Comparison of ENCODE assay signal across 12 cellular contexts in genomic region chr15:68526269-68526668, GRCh38. TPM values are rescaled to one million over a fixed set of nuclear protein-coding genes. Genes with fewer than 3 reads are reported as not detected.
DNase-seq lines count a peak whose midpoint lies in the region; ATAC-seq and TF ChIP-seq lines count a peak whose summit lies in the region.
"Had no signal": no experiment of that assay in that cellular context is flagged by ENCODE, and none has a peak within 500 bp of the region (broad histone marks: within the 10 kb centered on the region; RNA-seq: fewer than 3 reads in every experiment).

No MANE protein-coding gene starts in this region.

- H3K79me2 ChIP-seq in hepatocyte = no peaks in the 10 kb centered on the region
- H3K79me2 ChIP-seq: parathyroid adenoma had no signal

- no peaks in the 10 kb centered on the region for H4K20me1 ChIP-seq in hepatocyte (ENCODE audit: insufficient read depth, poor library complexity, severe bottlenecking)
- H4K20me1 ChIP-seq: BLaER1 treated with 17β-estradiol and CSF1 and Interleukin-3, amounts not matched to agents 10 nM and 100 nM had no signal

- TF ChIP-seq CTCF in AG10803 (conservative IDR thresholded peaks at IDR 0.05; ENCODE audit: low read length) (no peak), chondrocyte (IDR thresholded peaks at IDR 0.05) (no peak), heart right ventricle (IDR thresholded peaks at IDR 0.05) (no peak), hepatocyte (IDR thresholded peaks at IDR 0.05; ENCODE audit: poor library complexity) (no peak)

- H2AFZ ChIP-seq in hepatocyte = no peak overlapping the region
- H2AFZ ChIP-seq: parathyroid adenoma had no signal

- no peaks in the 10 kb centered on the region for H3K27me3 ChIP-seq in naive thymus-derived CD4-positive, alpha-beta T cell (ENCODE audit: control insufficient read depth in 2 of 2, insufficient read depth in 2 of 2, low read length in 2 of 2)
- no peaks in the 10 kb centered on the region for H3K27me3 ChIP-seq in heart right ventricle
- H3K27me3 ChIP-seq in hepatocyte = no peaks in the 10 kb centered on the region
- H3K27me3 ChIP-seq: BLaER1 treated with 17β-estradiol and CSF1 and Interleukin-3, amounts not matched to agents 10 nM and 100 nM had no signal

- peaks cover 11% of the 10 kb centered on the region for H3K9me3 Mint-ChIP-seq in chondrocyte (ENCODE audit: low read depth)
- H3K9me3 Mint-ChIP-seq in naive thymus-derived CD4-positive, alpha-beta T cell = peaks cover 0 to 11% (median 5%) of the 10 kb centered on the region in 11 donors

- no peaks in the 10 kb centered on the region for H3K36me3 ChIP-seq in naive thymus-derived CD4-positive, alpha-beta T cell (ENCODE audit: control insufficient read depth in 2 of 3, insufficient read depth in 3 of 3, low read length in 3 of 3)
- H3K36me3 ChIP-seq in heart right ventricle (no peaks in the 10 kb centered on the region), hepatocyte (replicated peaks; ENCODE audit: insufficient read depth, low read depth) (no peaks in the 10 kb centered on the region)
- H3K36me3 ChIP-seq: BLaER1 treated with 17β-estradiol and CSF1 and Interleukin-3, amounts not matched to agents 10 nM and 100 nM; WERI-Rb-1 had no signal

- H3K27ac Mint-ChIP-seq in chondrocyte (ENCODE audit: unreplicated experiment) = peak overlapping the region; percentile 82
- H3K27ac Mint-ChIP-seq in naive thymus-derived CD4-positive, alpha-beta T cell = no peak overlapping the region
- H3K27ac Mint-ChIP-seq: activated naive CD4-positive, alpha-beta T cell treated with anti-CD3 and anti-CD28 coated beads for 36 hours had no signal

- H3K4me1 Mint-ChIP-seq in chondrocyte (ENCODE audit: low read depth) = peaks cover 85% of the 10 kb centered on the region
- H3K4me1 Mint-ChIP-seq in naive thymus-derived CD4-positive, alpha-beta T cell = peaks cover 7 to 35% (median 14%) of the 10 kb centered on the region in 7 donors

- CTCF ChIA-PET in naive thymus-derived CD4-positive, alpha-beta T cell (lab: Charles Lee) = no interaction called here

- no peaks in the 10 kb centered on the region for H3K9me3 ChIP-seq in naive thymus-derived CD4-positive, alpha-beta T cell (ENCODE audit: control insufficient read depth in 2 of 3, low read length in 3 of 3)
- H3K9me3 ChIP-seq in heart right ventricle (peaks cover 0 to 14% (median 0%) of the 10 kb centered on the region in 11 donors), hepatocyte (ENCODE audit: low read depth) (no peaks in the 10 kb centered on the region)

- POLR2A ChIA-PET in naive thymus-derived CD4-positive, alpha-beta T cell (lab: Charles Lee) = no interaction called here

- H3K4me1 ChIP-seq in naive thymus-derived CD4-positive, alpha-beta T cell (ENCODE audit: control insufficient read depth in 2 of 2, insufficient read depth in 2 of 2, low read length in 2 of 2) = peaks cover 0 to 3% of the 10 kb centered on the region in 2 donors
- H3K4me1 ChIP-seq in heart right ventricle = peaks cover 0 to 16% (median 0%) of the 10 kb centered on the region in 9 donors
- peaks cover 8% of the 10 kb centered on the region for H3K4me1 ChIP-seq in hepatocyte (ENCODE audit: insufficient read depth)
- H3K4me1 ChIP-seq: parathyroid adenoma had no signal

- H3K4me3 Mint-ChIP-seq in chondrocyte (ENCODE audit: unreplicated experiment) = no peak overlapping the region
- H3K4me3 Mint-ChIP-seq in naive thymus-derived CD4-positive, alpha-beta T cell = no peak overlapping the region
- H3K4me3 Mint-ChIP-seq: activated naive CD4-positive, alpha-beta T cell treated with anti-CD3 and anti-CD28 coated beads for 36 hours had no signal

- H3K9me2 ChIP-seq in hepatocyte (replicated peaks; ENCODE audit: insufficient read depth) = no peaks in the 10 kb centered on the region

- ATAC-seq in GM19463 (IDR thresholded peaks at IDR 0.05; ENCODE audit: unreplicated experiment) = peak; percentile 76
- ATAC-seq in HG03520 (IDR thresholded peaks at IDR 0.05; ENCODE audit: unreplicated experiment) = peak; percentile 61
- ATAC-seq in naive thymus-derived CD4-positive, alpha-beta T cell = no peak
- ATAC-seq in heart right ventricle = no peak

- intact Hi-C loops in naive thymus-derived CD4-positive, alpha-beta T cell (cut with micrococcal nuclease) = loop anchor here in 1 of 2 donors (10.0 kb wide), 1 partner anchor 121 kb away; no protein-coding TSS in a partner anchor
- intact Hi-C loops in heart right ventricle (cut with DNase I) = loop anchor here in 1 of 10 donors (10.0 kb wide), 1 partner anchor 281 kb away; no protein-coding TSS in a partner anchor

- H3K27ac ChIP-seq in naive thymus-derived CD4-positive, alpha-beta T cell (ENCODE audit: low read depth, low read length) = no peak overlapping the region
- H3K27ac ChIP-seq in heart right ventricle = no peak overlapping the region
- no peak overlapping the region for H3K27ac ChIP-seq in hepatocyte
- H3K27ac ChIP-seq: BLaER1 treated with 17β-estradiol and CSF1 and Interleukin-3, amounts not matched to agents 10 nM and 100 nM; parathyroid adenoma; WERI-Rb-1 had no signal

- no peak overlapping the region for H3K4me2 ChIP-seq in hepatocyte

- H3K4me3 ChIP-seq in AG10803 (ENCODE audit: low read length) = no peak overlapping the region
- H3K4me3 ChIP-seq in naive thymus-derived CD4-positive, alpha-beta T cell (ENCODE audit: low read length) = no peak overlapping the region
- H3K4me3 ChIP-seq in heart right ventricle = no peak overlapping the region
- H3K4me3 ChIP-seq in hepatocyte = no peak overlapping the region
- H3K4me3 ChIP-seq: BLaER1 treated with 17β-estradiol and CSF1 and Interleukin-3, amounts not matched to agents 10 nM and 100 nM had no signal

- DNase-seq in AG10803 (ENCODE audit: low read depth) (peak; percentile 89), chondrocyte (ENCODE audit: low spot score) (no peak), heart right ventricle (no peak), hepatocyte (ENCODE audit: low spot score) (no peak)
- no peak for DNase-seq in naive thymus-derived CD4-positive, alpha-beta T cell
- no peak for DNase-seq in stimulated activated CD4-positive, alpha-beta T cell treated with anti-CD3 and anti-CD28 coated beads, Interleukin-15, amount 100 ng/mL, for 24 hours
- DNase-seq: activated naive CD4-positive, alpha-beta T cell treated with anti-CD3 and anti-CD28 coated beads for 36 hours; WERI-Rb-1 had no signal

- H3K36me3 Mint-ChIP-seq in chondrocyte (ENCODE audit: low read depth) = peaks cover 13% of the 10 kb centered on the region
- peaks cover 0 to 4% (median 0%) of the 10 kb centered on the region in 5 donors for H3K36me3 Mint-ChIP-seq in naive thymus-derived CD4-positive, alpha-beta T cell

- no peaks in the 10 kb centered on the region for H3K27me3 Mint-ChIP-seq in chondrocyte (ENCODE audit: low read depth)
- peaks cover 18 to 38% (median 25%) of the 10 kb centered on the region in 5 donors for H3K27me3 Mint-ChIP-seq in naive thymus-derived CD4-positive, alpha-beta T cell

RNA-seq across cellular contexts. Expression of gene CORO2B, which starts 52.5 kb away (rescaled TPM):
- total RNA-seq in chondrocyte (79.4 to 123 TPM (median 82.5 TPM) in 3 replicates), heart right ventricle (1 to 10 TPM; 2.6 to 8.1 (median 4.5) TPM), hepatocyte (1.2 and 2.9 TPM in 2 replicates)
- total RNA-seq in naive thymus-derived CD4-positive, alpha-beta T cell = under 1 TPM in 1 of 5 experiments, not detected in 4; 0.15 TPM
- not detected for polyA plus RNA-seq in naive thymus-derived CD4-positive, alpha-beta T cell
- polyA plus RNA-seq in heart right ventricle (1 to 10 TPM; 7.1 to 7.6 TPM), hepatocyte (4.6 and 5.1 TPM in 2 replicates)
- total RNA-seq: activated naive CD4-positive, alpha-beta T cell treated with anti-CD3 and anti-CD28 coated beads for 36 hours had no signal

Comparison
In these comparisons a context has a peak if more than half of its experiments do, and no peak if none do; other contexts are left out.
1. ATAC-seq: peak in GM19463 (single experiment) and HG03520 (single experiment); none in naive thymus-derived CD4-positive, alpha-beta T cell (single experiment) and heart right ventricle (0 of 8).